In the genomic region with DNA sequence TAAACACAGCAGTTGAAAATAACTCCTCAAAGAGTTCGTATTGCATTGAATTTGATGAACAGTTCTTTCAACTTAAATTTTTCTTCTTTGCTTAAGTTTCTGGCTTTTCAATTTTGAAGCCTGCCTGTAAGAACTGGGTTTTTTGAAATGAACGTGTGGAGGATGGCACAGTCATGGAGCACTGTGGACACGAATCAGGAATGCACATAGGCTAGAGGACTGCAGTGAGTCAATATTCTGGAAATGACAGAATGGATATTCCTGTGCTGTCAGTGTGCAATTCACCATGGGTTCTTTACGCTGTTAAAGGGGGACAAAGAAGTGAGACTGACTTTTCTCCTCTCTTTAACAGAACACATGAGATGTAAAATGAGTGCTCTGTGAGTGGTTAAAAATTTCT, we compare ENCODE assay signal across 19 cellular contexts.
"Had no signal": no experiment of that assay in that cellular context is flagged by ENCODE, and none has a peak within 500 bp of the region (broad histone marks: within the 10 kb centered on the region; RNA-seq: fewer than 3 reads in every experiment).

No MANE protein-coding gene starts in this region.

- H3K4me2 ChIP-seq: SK-N-SH had no signal

- ATAC-seq: Panc1, T-cell had no signal

- DNase-seq: KBM-7, MG63, NCI-H1092 treated with DMSO at 0.1 percent for 48 hours, NCI-H1436, NCI-H187, NCI-H2029, NCI-H2081 treated with DMSO at 0.1 percent for 48 hours, NCI-H2171, NCI-H226, NCI-H446 treated with DMSO at 0.1 percent for 48 hours, NCI-H510A treated with DMSO at 0.1 percent for 48 hours, NCI-H526, SHP77, SK-N-SH, SW 1271, T-cell had no signal

- H3K9me2 ChIP-seq: SK-N-SH had no signal

- H3K9me3 ChIP-seq: MG63, SK-N-SH had no signal

- H3K4me3 ChIP-seq: MG63 had no signal

- H3K27ac ChIP-seq: HL-60, RWPE1 had no signal

- H3K36me3 ChIP-seq: MG63 had no signal

- H3K27me3 ChIP-seq: MG63 had no signal
